In the genomic region with DNA sequence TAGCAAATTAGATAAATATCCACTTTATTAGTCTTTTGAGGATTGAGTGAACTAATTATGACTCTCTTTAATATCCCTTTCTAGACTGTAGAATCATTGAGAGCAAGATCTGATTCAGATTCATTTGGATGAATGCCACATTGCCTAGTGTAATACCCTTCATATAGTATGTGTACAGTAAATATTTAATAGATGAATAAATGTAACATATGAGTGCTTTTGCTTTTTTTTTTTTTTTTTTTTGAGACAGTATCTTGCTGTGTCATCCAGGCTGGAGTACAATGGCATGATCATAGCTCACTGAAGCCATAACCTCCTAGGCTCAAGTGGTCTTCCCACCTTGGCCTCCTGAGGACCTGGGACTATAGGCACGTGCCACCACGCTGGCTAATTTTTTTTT, we compare ENCODE assay signal across 23 cellular contexts. TPM values are rescaled to one million over a fixed set of nuclear protein-coding genes. Genes with fewer than 3 reads are reported as not detected.
DNase-seq lines count a peak whose midpoint lies in the region; ATAC-seq, FAIRE-seq and TF ChIP-seq lines count a peak whose summit lies in the region.
"Had no signal": no experiment of that assay in that cellular context is flagged by ENCODE, and none has a peak within 500 bp of the region (broad histone marks: within the 10 kb centered on the region; RNA-seq: fewer than 3 reads in every experiment).

No MANE protein-coding gene starts in this region.

- no peaks in the 10 kb centered on the region for H3K27me3 Mint-ChIP-seq in WTC11 (ENCODE audit: low read depth)
- H3K27me3 Mint-ChIP-seq in CD8-positive, alpha-beta memory T cell, result peaks cover 0 to 1% of the 10 kb centered on the region in 2 donors
- H3K27me3 Mint-ChIP-seq: CD4-positive, alpha-beta memory T cell had no signal

- POLR2A ChIA-PET in A549 (lab: Yijun Ruan, JAX), result interaction anchor here (1.0 kb wide), 1 partner anchor 84 kb away, joined by 5 read pairs; no protein-coding TSS in a partner anchor
- POLR2A ChIA-PET in WTC11 (lab: Charles Lee), result interaction anchor here (0.6 kb wide), 2 partner anchors 9 to 959 kb away, joined by 4 to 9 read pairs; no protein-coding TSS in a partner anchor
- POLR2A ChIA-PET in CD8-positive, alpha-beta memory T cell (lab: Charles Lee), result no interaction called here

- no peak for TF ChIP-seq RAD21 in A549 (conservative IDR thresholded peaks at IDR 0.05 in 1 of 2, IDR thresholded peaks at IDR 0.05 in 1 of 2)

- H3K4me1 ChIP-seq in A549 (peaks cover 28% of the 10 kb centered on the region), foreskin keratinocyte (peaks cover 14% of the 10 kb centered on the region), tibial artery (peaks cover 0 to 43% (median 12%) of the 10 kb centered on the region in 4 donors)
- H3K4me1 ChIP-seq in CD8-positive, alpha-beta memory T cell (ENCODE audit: insufficient read depth, low read length), result no peaks in the 10 kb centered on the region
- H3K4me1 ChIP-seq: colonic mucosa, SJSA1 had no signal

- H3K4me1 Mint-ChIP-seq in WTC11, result peaks cover 7% of the 10 kb centered on the region; the same call in 1 of the 2 replicates
- H3K4me1 Mint-ChIP-seq in CD8-positive, alpha-beta memory T cell, result peaks cover 31 to 61% (median 38%) of the 10 kb centered on the region in 3 donors

- H3K4me3 Mint-ChIP-seq in WTC11, result no peak overlapping the region
- no peak overlapping the region for H3K4me3 Mint-ChIP-seq in CD8-positive, alpha-beta memory T cell
- H3K4me3 Mint-ChIP-seq: T-helper 1 cell treated with Interleukin-12 subunit alpha and Interleukin-12 subunit beta and Interleukin-4 antibody, amounts not matched to agents 30 μg/mL and 1 μg/mL, for 36 hours had no signal

- intact Hi-C loops in tibial artery (cut with DNase I; ENCODE audit: low total_unique reads), result no loop called here

- H3K36me3 Mint-ChIP-seq in WTC11, result no peaks in the 10 kb centered on the region; the same call in 1 of the 2 replicates
- peaks cover 0 to 35% (median 0%) of the 10 kb centered on the region in 3 donors for H3K36me3 Mint-ChIP-seq in CD8-positive, alpha-beta memory T cell

- TF ChIP-seq EP300 in A549 (IDR thresholded peaks at IDR 0.05), result no peak

- TF ChIP-seq CTCF in A549 (IDR thresholded peaks at IDR 0.05) (no peak), WTC11 (IDR thresholded peaks at IDR 0.05) (no peak), foreskin keratinocyte (conservative IDR thresholded peaks at IDR 0.05) (no peak), tibial artery (IDR thresholded peaks at IDR 0.05) (no peak)

- 83% methylated on average over 2 of the region's 2 CpGs for WGBS in A549 (ENCODE audit: missing lambda C conversion rate)

- H3K4me3 ChIP-seq in A549, result no peak overlapping the region
- no peak overlapping the region for H3K4me3 ChIP-seq in CD8-positive, alpha-beta memory T cell (ENCODE audit: low read length)
- H3K4me3 ChIP-seq in tibial artery, result no peak overlapping the region
- H3K4me3 ChIP-seq: colonic mucosa, right lobe of liver, SJSA1, vagina had no signal

- peak overlapping the region; percentile 61; a peak in 4 of 6 replicates for H3K27ac ChIP-seq in A549
- H3K27ac ChIP-seq in foreskin keratinocyte, result no peak overlapping the region
- H3K27ac ChIP-seq in CD8-positive, alpha-beta memory T cell (ENCODE audit: low read depth, low read length), result no peak overlapping the region
- no peak overlapping the region for H3K27ac ChIP-seq in tibial artery
- H3K27ac ChIP-seq: colonic mucosa, KMS-11, parathyroid adenoma, right lobe of liver, SJSA1, vagina had no signal

- H3K27me3 ChIP-seq in foreskin keratinocyte (no peaks in the 10 kb centered on the region), tibial artery (no peaks in the 10 kb centered on the region)
- no peaks in the 10 kb centered on the region for H3K27me3 ChIP-seq in CD8-positive, alpha-beta memory T cell (ENCODE audit: insufficient read depth, low read length, poor library complexity, severe bottlenecking)
- H3K27me3 ChIP-seq: brain microvascular endothelial cell, colonic mucosa, right lobe of liver, SJSA1, vagina had no signal

- 0 out of 2 replicates have a peak overlapping the region, but pooled peaks have one; percentile 33 for H3K27ac Mint-ChIP-seq in WTC11
- peak overlapping the region in 3 of 8 donors; percentile 3 to 83 (median 24) for H3K27ac Mint-ChIP-seq in CD8-positive, alpha-beta memory T cell
- H3K27ac Mint-ChIP-seq: T-helper 1 cell treated with Interleukin-12 subunit alpha and Interleukin-12 subunit beta and Interleukin-4 antibody, amounts not matched to agents 30 μg/mL and 1 μg/mL, for 36 hours had no signal

- TF ChIP-seq POLR2A in A549 (IDR thresholded peaks at IDR 0.05; ENCODE audit: low read length) (no peak), H54 (IDR thresholded peaks at IDR 0.05; ENCODE audit: low read depth, low read length) (no peak)

- H3K4me2 ChIP-seq in A549, result no peak overlapping the region
- H3K4me2 ChIP-seq: KMS-11 had no signal

- CTCF ChIA-PET in A549 (lab: Yijun Ruan, JAX) (interaction anchor here (1.1 to 1.5 kb wide), 2 partner anchors 17 to 109 kb away, joined by 4 to 6 read pairs; partner anchors contain the start of gene COMTD1), WTC11 (lab: Charles Lee) (no interaction called here)
- CTCF ChIA-PET in CD8-positive, alpha-beta memory T cell (lab: Charles Lee), result interaction anchor here (1.6 kb wide), 1 partner anchor 109 kb away, joined by 5 read pairs; the partner anchor contains the start of gene COMTD1

- H3K9me3 Mint-ChIP-seq in WTC11, result no peaks in the 10 kb centered on the region
- H3K9me3 Mint-ChIP-seq in CD8-positive, alpha-beta memory T cell, result no peaks in the 10 kb centered on the region
- H3K9me3 Mint-ChIP-seq: CD4-positive, alpha-beta memory T cell; T-helper 1 cell treated with Interleukin-12 subunit alpha and Interleukin-12 subunit beta and Interleukin-4 antibody, amounts not matched to agents 30 μg/mL and 1 μg/mL, for 36 hours had no signal

- no peak for FAIRE-seq in A549 (lab: Jason Lieb, UNC)
- peak; percentile 48 for FAIRE-seq in H54 (lab: Jason Lieb, UNC)
- FAIRE-seq: GM12892, H1 had no signal

- DNase-seq in A549 (ENCODE audit: low read depth in 1 of 2, low spot score in 1 of 2), result no peak
- no peak for DNase-seq in H54 (ENCODE audit: insufficient read length, low spot score)
- DNase-seq in WTC11 (ENCODE audit: low spot score), result no peak
- DNase-seq in foreskin keratinocyte, result peak in 1 of 2 donors; percentile 54
- no peak for DNase-seq in CD8-positive, alpha-beta memory T cell
- DNase-seq in SW 1271 (lab: John Stamatoyannopoulos, UW), result no peak
- DNase-seq in GM19238 (ENCODE audit: insufficient read length, low spot score), result no peak
- DNase-seq in tibial artery, result no peak
- DNase-seq: brain microvascular endothelial cell; CD4-positive, alpha-beta memory T cell; colonic mucosa; NCI-H187 treated with DMSO at 0.1 percent for 48 hours; NCI-H2227 treated with DMSO at 0.1 percent for 48 hours; right lobe of liver; stimulated activated CD8-positive, alpha-beta memory T cell treated with anti-CD3 and anti-CD28 coated beads, Interleukin-4, amount 100 ng/mL, for 48 hours had no signal

- H3K9me3 ChIP-seq in A549, result no peaks in the 10 kb centered on the region
- H3K9me3 ChIP-seq in CD8-positive, alpha-beta memory T cell (ENCODE audit: low read length), result no peaks in the 10 kb centered on the region
- H3K9me3 ChIP-seq in tibial artery, result no peaks in the 10 kb centered on the region
- H3K9me3 ChIP-seq: colonic mucosa, right lobe of liver, SJSA1, vagina had no signal

- ATAC-seq in A549 (peak in 1 of 2 experiments; percentile 40; a peak in 2 of 6 replicates), WTC11 (no peak), foreskin keratinocyte (peak; percentile 40)
- ATAC-seq: activated CD4-positive, CD25-positive, alpha-beta regulatory T cell treated with anti-CD3 and anti-CD28 coated beads, Interleukin-2, amount 50 U/mL, for 24 hours; right lobe of liver had no signal

- H3K36me3 ChIP-seq in CD8-positive, alpha-beta memory T cell (ENCODE audit: insufficient read depth, low read length), result no peaks in the 10 kb centered on the region
- H3K36me3 ChIP-seq in tibial artery, result peaks cover 0 to 21% (median 0%) of the 10 kb centered on the region in 3 donors
- H3K36me3 ChIP-seq: colonic mucosa, right lobe of liver had no signal

TF ChIP-seq in A549, 52 proteins besides CTCF, POLR2A, EP300 and RAD21 (continues in another document):
- no peak for TF ChIP-seq EHF (CRISPR knock-in tag; IDR thresholded peaks at IDR 0.05)
- no peak for TF ChIP-seq MAZ (IDR thresholded peaks at IDR 0.05; ENCODE audit: borderline replicate concordance, low read depth, low read length)
- no peak for TF ChIP-seq FOSB (CRISPR knock-in tag; IDR thresholded peaks at IDR 0.05)
- TF ChIP-seq GATA3 (IDR thresholded peaks at IDR 0.05; ENCODE audit: borderline replicate concordance), result no peak
- no peak for TF ChIP-seq KDM5A (IDR thresholded peaks at IDR 0.05)
- TF ChIP-seq CEBPB (IDR thresholded peaks at IDR 0.05), result no peak
- no peak for TF ChIP-seq MYC (IDR thresholded peaks at IDR 0.05; ENCODE audit: borderline replicate concordance, low read length)
- no peak for TF ChIP-seq HEYL (CRISPR knock-in tag; IDR thresholded peaks at IDR 0.05)
- no peak for TF ChIP-seq ESRRA (IDR thresholded peaks at IDR 0.05; ENCODE audit: borderline replicate concordance, low read length)
- TF ChIP-seq FOSL2 (IDR thresholded peaks at IDR 0.05), result no peak
- no peak for TF ChIP-seq FOSL2 (CRISPR knock-in tag; IDR thresholded peaks at IDR 0.05)

TF ChIP-seq in WTC11, 78 proteins besides CTCF, POLR2A, EP300 and RAD21:
- no peak for TF ChIP-seq RELA (CRISPR knock-in tag; IDR thresholded peaks at IDR 0.05; ENCODE audit: borderline replicate concordance)
- TF ChIP-seq CBFB (CRISPR knock-in tag; IDR thresholded peaks at IDR 0.05; ENCODE audit: low read depth), result no peak

RNA-seq across cellular contexts. Expression of gene SAMD8, which starts 14.8 kb away (rescaled TPM):
- polyA plus RNA-seq in A549 (2011; rRNA removed) (27.9 and 33.3 TPM in 2 replicates), A549 (2017; fragmentation: RNase III; extraction: RNeasy Plus Mini Kit Qiagen cat#74134 plus additional on column Dnase treatment) (9.8 to 11.0 TPM (median 10.9 TPM) in 3 replicates), foreskin keratinocyte (3.8 and 4.2 TPM in 2 replicates)
- 4.4 and 6.0 TPM in 2 replicates for polyA plus RNA-seq in A549 (2012; cell fraction: cytosol; rRNA removed)
- polyA plus RNA-seq in A549 (2012; cell fraction: nucleus; rRNA removed), result 2.8 and 4.6 TPM in 2 replicates
- 26.7 and 28.6 TPM in 2 replicates for polyA minus RNA-seq in A549 (2011; rRNA and poly(A)+ RNA removed)
- total RNA-seq in WTC11 (2021) (20.9 to 23.0 TPM (median 21.7 TPM) in 3 replicates), foreskin keratinocyte (16.8 and 17.0 TPM in 2 replicates)
- total RNA-seq in CD8-positive, alpha-beta memory T cell, result 10 to 100 TPM; 15.0 to 16.4 TPM
- polyA plus RNA-seq in CD8-positive, alpha-beta memory T cell, result 5.9 TPM

Comparison
In these comparisons a context has a peak if more than half of its experiments do, and no peak if none do; other contexts are left out.
1. H3K27ac ChIP-seq: peak in A549 (2 of 2); none in foreskin keratinocyte (single experiment), CD8-positive, alpha-beta memory T cell (single experiment) and tibial artery (0 of 2).